In the genomic region with DNA sequence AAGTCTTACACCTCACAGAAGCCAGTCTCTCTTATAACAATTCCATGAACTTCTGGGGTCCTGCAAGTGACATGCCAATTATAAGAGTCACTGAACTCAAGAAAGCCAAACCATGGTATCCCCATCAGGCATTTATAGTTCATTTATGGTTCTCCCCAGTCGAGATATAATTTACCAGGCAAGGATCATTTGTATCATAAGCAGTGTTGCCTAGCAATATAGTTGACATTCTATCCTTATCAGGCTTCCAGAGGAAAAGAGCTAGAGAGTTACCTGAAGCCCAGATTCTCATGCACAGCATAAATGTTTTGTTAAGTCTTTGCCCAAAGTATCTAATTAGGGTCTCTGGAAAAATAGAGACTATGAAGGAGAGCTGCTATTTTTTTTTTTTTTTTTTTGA, we compare ENCODE assay signal across 26 cellular contexts.
"Had no signal": no experiment of that assay in that cellular context is flagged by ENCODE, and none has a peak within 500 bp of the region (broad histone marks: within the 10 kb centered on the region; RNA-seq: fewer than 3 reads in every experiment).

No MANE protein-coding gene starts in this region.

- H3K4me3 ChIP-seq: coronary artery, dorsolateral prefrontal cortex, esophagus squamous epithelium, gastrocnemius medialis, heart right ventricle, left ventricle myocardium inferior, lower lobe of right lung had no signal

- DNase-seq: dermis blood vessel endothelial cell; dorsolateral prefrontal cortex; effector CD4-positive, alpha-beta T cell; effector memory CD4-positive, alpha-beta T cell; esophagus squamous epithelium; foreskin fibroblast; foreskin melanocyte; gastrocnemius medialis; glutamatergic neuron; head of caudate nucleus; heart right ventricle; hippocampal formation; immature natural killer cell; islet precursor cell; kidney; kidney glomerular epithelial cell; left colon; left ventricle myocardium inferior; lower lobe of right lung; mesenchymal stem cell; midbrain had no signal

- ATAC-seq: esophagus mucosa, gastrocnemius medialis, left colon, left lobe of liver, lower lobe of right lung had no signal

- H3K4me1 ChIP-seq: esophagus squamous epithelium had no signal

- H3K4me3 Mint-ChIP-seq: immature natural killer cell had no signal

- H3K27ac ChIP-seq: coronary artery, dorsolateral prefrontal cortex, epithelial cell of prostate, esophagus squamous epithelium, gastrocnemius medialis, heart right ventricle, left ventricle myocardium inferior, lower lobe of right lung had no signal

- H3K27me3 ChIP-seq: dorsolateral prefrontal cortex, esophagus squamous epithelium, gastrocnemius medialis, heart right ventricle had no signal

- H3K9me3 ChIP-seq: esophagus squamous epithelium, gastrocnemius medialis, heart right ventricle, left ventricle myocardium inferior, lower lobe of right lung had no signal

- H3K9me3 Mint-ChIP-seq: immature natural killer cell had no signal

- FAIRE-seq: colon, kidney had no signal
